22 cellular contexts compared by ENCODE assay signal in the genomic region with DNA sequence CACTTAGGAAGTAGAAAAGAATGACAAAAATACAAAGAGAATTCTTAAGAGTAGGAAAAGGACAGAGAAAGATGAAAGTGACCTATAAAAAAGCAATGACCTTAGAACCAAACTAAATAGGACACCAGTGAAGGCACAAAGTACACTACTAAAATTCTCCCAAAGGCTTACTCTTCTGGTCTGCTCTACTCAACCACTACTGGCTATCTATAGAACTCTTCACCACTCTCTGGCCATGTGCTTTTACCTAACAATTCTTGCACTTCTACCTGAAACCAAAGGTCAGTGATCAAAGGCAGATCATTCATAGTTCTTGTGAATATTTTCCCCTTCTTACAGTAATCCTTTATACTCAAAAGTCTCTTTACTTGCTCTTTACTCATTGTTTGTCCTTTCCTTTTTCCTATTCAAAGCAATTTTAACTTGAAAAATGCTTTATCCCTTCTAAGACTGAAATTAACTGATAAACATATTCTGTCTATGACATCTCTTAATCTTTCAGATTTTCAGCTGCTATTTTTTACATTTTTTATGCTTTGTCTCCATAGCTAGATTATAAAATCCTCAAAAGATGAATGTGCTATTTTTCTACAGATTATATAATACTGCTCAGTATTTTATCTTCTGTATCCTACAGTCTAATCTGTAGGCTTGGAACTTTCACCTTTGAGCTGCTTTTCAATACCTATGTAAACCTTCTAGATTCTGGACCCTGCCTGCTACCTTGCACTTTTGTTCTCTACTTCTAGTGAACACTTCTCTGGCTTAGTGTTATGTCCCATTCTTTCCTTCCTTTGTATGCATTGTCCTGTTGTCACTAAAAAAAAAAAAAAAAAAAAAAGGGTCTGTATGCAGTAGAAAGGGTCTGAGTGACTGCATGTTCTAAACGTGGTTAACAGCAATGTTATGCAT.
A peak's percentile ranks its signal among the peaks of the same experiment; 100 is the strongest.
DNase-seq lines count a peak whose midpoint lies in the region; ATAC-seq and TF ChIP-seq lines count a peak whose summit lies in the region.
"Had no signal": no experiment of that assay in that cellular context is flagged by ENCODE, and none has a peak within 500 bp of the region (broad histone marks: within the 10 kb centered on the region; RNA-seq: fewer than 3 reads in every experiment).

No MANE protein-coding gene starts in this region.

- in situ Hi-C loops in GM13976 (cut with MboI; ENCODE audit: low sequenced_read_pairs, unreplicated experiment), result loop anchor here (10.0 kb wide), 1 partner anchor 209 kb away; no protein-coding TSS in a partner anchor
- in situ Hi-C loops in Panc1 (cut with HindIII; ENCODE audit: low pct_unique_long_range_greater_than_20kb, low sequenced_read_pairs), result no loop called here
- in situ Hi-C loops in HAP-1 (cut with MboI; ENCODE audit: low sequenced_read_pairs), result no loop called here

- BruUV-seq in Panc1 (replicated peaks; lab: Mats Ljungman, UMichigan), result TSS peak; percentile 30

- peak; percentile 34 for ATAC-seq in HG02642 (IDR thresholded peaks at IDR 0.05; ENCODE audit: poor library complexity, unreplicated experiment)
- ATAC-seq in Panc1, result no peak
- peak; percentile 28 for ATAC-seq in mucosa of descending colon
- ATAC-seq: heart right ventricle, left cardiac atrium had no signal

- H3K4me1 ChIP-seq in Panc1 (ENCODE audit: control insufficient read depth, insufficient read depth, low read length) (no peaks in the 10 kb centered on the region), mucosa of descending colon (ENCODE audit: low read depth) (peaks cover 5% of the 10 kb centered on the region), HAP-1 (peaks cover 4% of the 10 kb centered on the region)
- H3K4me1 ChIP-seq: psoas muscle, uterus had no signal

- H3K36me3 ChIP-seq in Panc1 (ENCODE audit: control insufficient read depth, insufficient read depth, low read length), result peaks cover 27% of the 10 kb centered on the region
- H3K36me3 ChIP-seq in mucosa of descending colon (ENCODE audit: low read depth), result peaks cover 4% of the 10 kb centered on the region
- peaks cover 37% of the 10 kb centered on the region for H3K36me3 ChIP-seq in HAP-1 (replicated peaks)
- H3K36me3 ChIP-seq: uterus had no signal

- CTCF ChIA-PET in Panc1 (lab: Charles Lee), result no interaction called here

- no peaks in the 10 kb centered on the region for H3K9me3 ChIP-seq in Panc1 (ENCODE audit: control insufficient read depth, insufficient read depth, low read depth, low read length)
- peaks cover 3% of the 10 kb centered on the region for H3K9me3 ChIP-seq in mucosa of descending colon
- H3K9me3 ChIP-seq in HAP-1, result no peaks in the 10 kb centered on the region
- H3K9me3 ChIP-seq: psoas muscle, uterus had no signal

- TF ChIP-seq CTCF in GM13976 (IDR thresholded peaks at IDR 0.05; ENCODE audit: borderline replicate concordance, control extremely low read depth, extremely low read depth, insufficient read depth, missing control alignments) (no peak), Panc1 (IDR thresholded peaks at IDR 0.05) (no peak), mucosa of descending colon (IDR thresholded peaks at IDR 0.05) (no peak)

- H3K27me3 ChIP-seq in Panc1 (ENCODE audit: control insufficient read depth, insufficient read depth, low read length) (no peaks in the 10 kb centered on the region), HAP-1 (ENCODE audit: low read depth) (no peaks in the 10 kb centered on the region)
- H3K27me3 ChIP-seq: heart right ventricle, uterus had no signal

- no peak overlapping the region for H3K27ac ChIP-seq in Panc1 (ENCODE audit: low read length)
- H3K27ac ChIP-seq: GM23248, psoas muscle, uterus had no signal

- H3K4me3 ChIP-seq in Panc1 (ENCODE audit: low read depth in 2 of 2, low read length in 2 of 2) (no peak overlapping the region), mucosa of descending colon (no peak overlapping the region), HAP-1 (no peak overlapping the region)
- H3K4me3 ChIP-seq: GM23248, heart right ventricle, psoas muscle, uterus had no signal

- intact Hi-C loops in Panc1 (cut with micrococcal nuclease; ENCODE audit: unreplicated experiment) (no loop called here), mucosa of descending colon (cut with DNase I, micrococcal nuclease) (loop anchor here in 1 of 2 donors (10.0 kb wide), 1 partner anchor 209 kb away; no protein-coding TSS in a partner anchor)

- POLR2A ChIA-PET in Panc1 (lab: Charles Lee), result interaction anchor here (0.7 kb wide), 1 partner anchor 7 kb away, joined by 7 read pairs; no protein-coding TSS in a partner anchor

- peak; percentile 7 for DNase-seq in GM13976 (ENCODE audit: low spot score)
- no peak for DNase-seq in Panc1 (ENCODE audit: low read depth, low spot score)
- DNase-seq in mucosa of descending colon, result no peak
- DNase-seq in NCI-H1694 (lab: John Stamatoyannopoulos, UW), result no peak
- DNase-seq in GM19240 (ENCODE audit: insufficient read length, low spot score), result no peak
- no peak for DNase-seq in HAP-1 (ENCODE audit: low spot score in 2 of 2)
- DNase-seq in DMS 273 (lab: John Stamatoyannopoulos, UW; ENCODE audit: unreplicated experiment), result no peak
- DNase-seq: activated CD4-positive, alpha-beta T cell treated with anti-CD3 and anti-CD28 coated beads, Interleukin-2, amount 10 ng/mL, durations not matched to agents 24 days and 14 days; activated naive CD8-positive, alpha-beta T cell treated with anti-CD3 and anti-CD28 coated beads for 36 hours; cerebellar nuclear complex; GM23248; heart right ventricle; left cardiac atrium; NCI-H1105; NCI-H2081 treated with DMSO at 0.1 percent for 48 hours; NCI-H446; psoas muscle; stimulated activated CD4-positive, alpha-beta T cell treated with anti-CD3 and anti-CD28 coated beads, Interleukin-2, amount 100 ng/mL, for 24 hours; stimulated activated naive B cell treated with anti-CD40 and anti-IgM and Interleukin-4, amounts not matched to agents 10 μg/mL and 1 μg/mL and 100 μg/mL, for 72 hours; T-helper 2 cell; uterus had no signal
